8 cellular contexts compared by ENCODE assay signal in genomic region chr9:32385135-32385884, GRCh38. TPM values are rescaled to one million over a fixed set of nuclear protein-coding genes. Genes with fewer than 3 reads are reported as not detected.
DNase-seq lines count a peak whose midpoint lies in the region; ATAC-seq lines count a peak whose summit lies in the region.

No MANE protein-coding gene starts in this region.

- H3K4me3 ChIP-seq in iPS-18c (ENCODE audit: insufficient read depth, low read depth, low read length) = peak overlapping the region; percentile 89

- H3K36me3 Mint-ChIP-seq in activated T-helper 1 cell treated with anti-CD3 and anti-CD28 coated beads, Interleukin-12 subunit alpha, Interleukin-12 subunit beta, Interleukin-2, Interleukin-4 antibody, amounts not matched to agents 30 ng/mL and 10 ng/mL and 1 ng/mL, durations not matched to agents 14 hours and 24 hours and 36 hours (ENCODE audit: low read depth) = peaks cover 2% of the 10 kb centered on the region

- DNase-seq in SIG-M5 treated with dmso at 0.1 percent for 504 hours (lab: John Stamatoyannopoulos, UW; ENCODE audit: unreplicated experiment) (peak; percentile 3), SIG-M5 (lab: John Stamatoyannopoulos, UW) (no peak), substantia nigra (lab: John Stamatoyannopoulos, UW) (no peak), NCI-H2029 (lab: John Stamatoyannopoulos, UW) (no peak), HPDE6-E6E7 (ENCODE audit: extremely low spot score) (no peak)
- DNase-seq in activated T-helper 1 cell treated with anti-CD3 and anti-CD28 coated beads, Interleukin-12 subunit alpha, Interleukin-12 subunit beta, Interleukin-2, Interleukin-4 antibody, amounts not matched to agents 30 ng/mL and 10 ng/mL and 1 ng/mL, durations not matched to agents 14 hours and 24 hours and 36 hours (ENCODE audit: low spot score) = no peak

- no peak for ATAC-seq in GM18861 (IDR thresholded peaks at IDR 0.05; ENCODE audit: unreplicated experiment)

- peaks cover 2% of the 10 kb centered on the region for H3K9me3 ChIP-seq in iPS-18c (ENCODE audit: control insufficient read depth, insufficient read depth, low read length)

- H3K27ac Mint-ChIP-seq in activated T-helper 1 cell treated with anti-CD3 and anti-CD28 coated beads, Interleukin-12 subunit alpha, Interleukin-12 subunit beta, Interleukin-2, Interleukin-4 antibody, amounts not matched to agents 30 ng/mL and 10 ng/mL and 1 ng/mL, durations not matched to agents 14 hours and 24 hours and 36 hours = no peak overlapping the region

- peaks cover 21% of the 10 kb centered on the region for H3K27me3 Mint-ChIP-seq in activated T-helper 1 cell treated with anti-CD3 and anti-CD28 coated beads, Interleukin-12 subunit alpha, Interleukin-12 subunit beta, Interleukin-2, Interleukin-4 antibody, amounts not matched to agents 30 ng/mL and 10 ng/mL and 1 ng/mL, durations not matched to agents 14 hours and 24 hours and 36 hours (ENCODE audit: insufficient read depth)

- intact Hi-C loops in activated T-helper 1 cell treated with anti-CD3 and anti-CD28 coated beads, Interleukin-12 subunit alpha, Interleukin-12 subunit beta, Interleukin-2, Interleukin-4 antibody, amounts not matched to agents 30 ng/mL and 10 ng/mL and 1 ng/mL, durations not matched to agents 14 hours and 24 hours and 36 hours (cut with micrococcal nuclease) = no loop called here

- peak overlapping the region; percentile 81 for H3K4me3 Mint-ChIP-seq in activated T-helper 1 cell treated with anti-CD3 and anti-CD28 coated beads, Interleukin-12 subunit alpha, Interleukin-12 subunit beta, Interleukin-2, Interleukin-4 antibody, amounts not matched to agents 30 ng/mL and 10 ng/mL and 1 ng/mL, durations not matched to agents 14 hours and 24 hours and 36 hours

- peak overlapping the region; percentile 81 for H3K27ac ChIP-seq in substantia nigra (ENCODE audit: low read depth, low read length, poor library complexity, severe bottlenecking)

- peaks cover 15% of the 10 kb centered on the region for H3K4me1 Mint-ChIP-seq in activated T-helper 1 cell treated with anti-CD3 and anti-CD28 coated beads, Interleukin-12 subunit alpha, Interleukin-12 subunit beta, Interleukin-2, Interleukin-4 antibody, amounts not matched to agents 30 ng/mL and 10 ng/mL and 1 ng/mL, durations not matched to agents 14 hours and 24 hours and 36 hours (ENCODE audit: low read depth)

- H3K9me3 Mint-ChIP-seq in activated T-helper 1 cell treated with anti-CD3 and anti-CD28 coated beads, Interleukin-12 subunit alpha, Interleukin-12 subunit beta, Interleukin-2, Interleukin-4 antibody, amounts not matched to agents 30 ng/mL and 10 ng/mL and 1 ng/mL, durations not matched to agents 14 hours and 24 hours and 36 hours = no peaks in the 10 kb centered on the region

RNA-seq across cellular contexts. Expression of gene ACO1, which starts 0.9 kb away (rescaled TPM):
- 5.6 and 6.9 TPM in 2 replicates for total RNA-seq in activated T-helper 1 cell treated with anti-CD3 and anti-CD28 coated beads, Interleukin-12 subunit alpha, Interleukin-12 subunit beta, Interleukin-2, Interleukin-4 antibody, amounts not matched to agents 30 ng/mL and 10 ng/mL and 1 ng/mL, durations not matched to agents 14 hours and 24 hours and 36 hours
